8 cellular contexts compared by ENCODE assay signal in the genomic region with DNA sequence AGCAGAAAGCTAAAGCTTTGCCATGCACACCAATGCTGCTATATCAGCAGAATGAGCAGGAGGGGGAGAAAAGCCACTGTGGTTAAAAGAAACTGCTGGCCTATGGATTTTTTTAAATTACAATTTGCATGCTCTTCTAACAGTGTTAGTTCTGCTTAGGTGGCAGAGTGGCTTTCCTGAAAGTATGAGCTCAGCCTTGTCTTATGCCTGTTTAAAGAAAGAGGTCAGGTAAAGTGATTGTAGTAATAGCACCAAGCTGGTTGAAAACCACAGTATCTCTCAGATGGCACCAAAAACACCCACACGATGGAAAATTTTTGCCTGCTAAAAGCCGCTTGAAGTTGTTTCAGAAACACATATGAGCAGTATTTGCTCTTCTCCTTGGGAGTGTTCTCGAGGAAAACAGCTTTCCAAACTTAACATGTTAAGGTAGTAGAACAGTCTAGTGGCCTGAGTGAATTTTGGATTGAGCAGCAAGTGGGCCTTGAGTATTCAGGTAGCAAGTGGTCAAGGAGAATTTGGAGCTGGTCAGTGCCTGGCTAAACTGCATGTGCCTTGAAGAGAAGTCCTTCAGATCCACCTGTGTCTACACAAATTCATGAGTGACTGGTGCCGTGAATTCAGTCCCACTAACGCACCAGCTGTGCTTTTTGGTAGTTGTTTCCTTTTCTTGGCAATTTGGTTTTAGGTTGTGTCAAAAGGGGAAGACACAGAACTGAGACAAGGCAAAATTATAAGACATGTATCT. TPM values are rescaled to one million over a fixed set of nuclear protein-coding genes. Genes with fewer than 3 reads are reported as not detected.
DNase-seq lines count a peak whose midpoint lies in the region; ATAC-seq, FAIRE-seq and TF ChIP-seq lines count a peak whose summit lies in the region.

No MANE protein-coding gene starts in this region.

- H3K9me3 ChIP-seq in mucosa of descending colon = no peaks in the 10 kb centered on the region
- no peaks in the 10 kb centered on the region for H3K9me3 ChIP-seq in neural progenitor cell (ENCODE audit: low read depth)

- no peaks in the 10 kb centered on the region for H3K27me3 ChIP-seq in neural progenitor cell

- no peaks in the 10 kb centered on the region for H3K9me3 Mint-ChIP-seq in neural progenitor cell

- H3K4me1 ChIP-seq in mucosa of descending colon (ENCODE audit: low read depth) (no peaks in the 10 kb centered on the region), neural progenitor cell (no peaks in the 10 kb centered on the region)

- H3K79me2 ChIP-seq in neural progenitor cell (ENCODE audit: low read depth) = no peaks in the 10 kb centered on the region

- H3K36me3 ChIP-seq in mucosa of descending colon (ENCODE audit: low read depth) (no peaks in the 10 kb centered on the region), neural progenitor cell (no peaks in the 10 kb centered on the region)

- no peak overlapping the region for H3K27ac Mint-ChIP-seq in neural progenitor cell

- TF ChIP-seq POLR2A in H54 (IDR thresholded peaks at IDR 0.05; ENCODE audit: low read depth, low read length) = no peak

- no peak overlapping the region for H3K4me2 ChIP-seq in neural progenitor cell

- H3K27ac ChIP-seq in neural progenitor cell = no peak overlapping the region

- H3K4me3 ChIP-seq in mucosa of descending colon (no peak overlapping the region), neural progenitor cell (no peak overlapping the region)

- H3K27me3 Mint-ChIP-seq in neural progenitor cell (ENCODE audit: insufficient read depth, low read depth) = peaks cover 4% of the 10 kb centered on the region

- H3K4me3 Mint-ChIP-seq in neural progenitor cell = no peak overlapping the region

- TF ChIP-seq CTCF in mucosa of descending colon (IDR thresholded peaks at IDR 0.05) = no peak
- no peak for TF ChIP-seq CTCF in neural progenitor cell (IDR thresholded peaks at IDR 0.05)

- no peak overlapping the region for H2AFZ ChIP-seq in neural progenitor cell (replicated peaks)

- peak in 3 of 5 experiments; percentile 17 to 95 (median 46) for DNase-seq in T-helper 2 cell
- no peak for DNase-seq in mucosa of descending colon
- no peak for DNase-seq in NCI-H524 treated with DMSO at 0.1 percent for 48 hours (lab: John Stamatoyannopoulos, UW)
- no peak for DNase-seq in neural progenitor cell (ENCODE audit: low spot score)
- DNase-seq in HT-29 (ENCODE audit: low spot score) = no peak
- no peak for DNase-seq in H54 (ENCODE audit: insufficient read length, low spot score)

- H3K9ac ChIP-seq in neural progenitor cell = no peak overlapping the region

- no peaks in the 10 kb centered on the region for H3F3A ChIP-seq in neural progenitor cell (ENCODE audit: low read depth)

- intact Hi-C loops in mucosa of descending colon (cut with DNase I, micrococcal nuclease) = no loop called here

- no peaks in the 10 kb centered on the region for H4K20me1 ChIP-seq in neural progenitor cell (ENCODE audit: low read depth)

- ATAC-seq in GM18909 (IDR thresholded peaks at IDR 0.05; ENCODE audit: poor library complexity, unreplicated experiment) = peak; percentile 91
- peak; percentile 86 for ATAC-seq in HG02870 (IDR thresholded peaks at IDR 0.05; ENCODE audit: unreplicated experiment)
- peak; percentile 64 for ATAC-seq in mucosa of descending colon

- FAIRE-seq in H54 (lab: Jason Lieb, UNC) = no peak

- H3K4me1 Mint-ChIP-seq in neural progenitor cell = peaks cover 17% of the 10 kb centered on the region

- H3K36me3 Mint-ChIP-seq in neural progenitor cell = no peaks in the 10 kb centered on the region

RNA-seq across cellular contexts. Expression of gene NDUFV2, which starts 19.6 kb away (rescaled TPM):
- total RNA-seq in mucosa of descending colon (100 to 1,000 TPM; 146 to 199 (median 163) TPM), neural progenitor cell (ENCODE audit: low replicate concordance) (140 and 228 TPM in 2 replicates)
- 135 and 152 TPM in 2 replicates for total RNA-seq in HT-29 (2014; rRNA removed; shearing (Covaris generic))

RNA-seq across cellular contexts. Expression of gene ANKRD12, which starts 53.6 kb away (rescaled TPM):
- total RNA-seq in mucosa of descending colon = 100 to 1,000 TPM in 1 of 3 donors, 10 to 100 TPM in 2; 46.8 to 108 (median 63.6) TPM
- 26.8 and 38.2 TPM in 2 replicates for total RNA-seq in neural progenitor cell (ENCODE audit: low replicate concordance)
- 20.0 and 24.1 TPM in 2 replicates for total RNA-seq in HT-29 (2014; rRNA removed; shearing (Covaris generic))

Comparison
In these comparisons a context has a peak if more than half of its experiments do, and no peak if none do; other contexts are left out.
1. DNase-seq: peak in T-helper 2 cell (3 of 5); none in mucosa of descending colon (0 of 3), NCI-H524 treated with DMSO at 0.1 percent for 48 hours (single experiment), neural progenitor cell (single experiment), HT-29 (single experiment) and H54 (single experiment).
2. Peak in every context shown above with its lines, with median percentiles within 50 percentile points of each other: ATAC-seq.